In the genomic region with DNA sequence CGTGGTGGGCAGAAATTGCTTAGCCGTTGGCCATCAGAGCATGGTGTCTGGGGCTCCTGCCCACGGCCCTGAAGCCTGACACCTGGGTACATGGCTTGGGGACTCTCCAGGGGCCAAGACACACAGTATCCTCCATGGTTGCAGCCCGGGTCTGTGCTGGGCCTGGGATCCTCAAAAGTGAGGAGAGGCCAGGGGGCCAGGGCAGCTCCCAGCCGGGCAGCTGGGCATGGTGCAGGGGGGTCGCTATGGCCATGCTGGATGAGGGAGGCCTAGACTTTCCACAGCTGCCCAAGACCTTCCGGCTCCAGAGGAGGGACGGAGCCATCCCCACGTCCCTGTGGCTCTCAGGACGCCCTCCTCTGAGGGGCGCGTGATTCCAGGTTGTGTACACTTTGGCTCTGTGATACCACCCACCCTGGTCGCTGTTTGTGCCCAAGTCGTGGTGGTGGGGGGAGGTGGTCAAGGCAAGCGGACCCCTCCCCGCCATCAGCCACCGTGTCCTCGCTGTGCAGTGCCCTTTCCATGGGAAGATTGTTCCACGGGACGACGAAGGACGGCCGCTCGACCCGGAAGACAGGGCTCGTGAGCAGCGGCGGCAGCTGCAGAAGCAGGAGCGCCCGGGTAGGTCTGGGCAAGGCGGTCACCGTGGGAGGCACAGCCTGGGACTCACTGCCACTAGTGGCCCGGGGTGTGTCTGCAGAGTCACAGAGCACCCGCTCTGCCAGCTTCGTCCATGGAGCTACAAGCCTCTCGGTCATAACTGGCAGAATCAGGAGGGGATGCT, we compare ENCODE assay signal across 18 cellular contexts. TPM values are rescaled to one million over a fixed set of nuclear protein-coding genes. Genes with fewer than 3 reads are reported as not detected.
DNase-seq lines count a peak whose midpoint lies in the region; ATAC-seq and TF ChIP-seq lines count a peak whose summit lies in the region.
"Had no signal": no experiment of that assay in that cellular context is flagged by ENCODE, and none has a peak within 500 bp of the region (broad histone marks: within the 10 kb centered on the region; RNA-seq: fewer than 3 reads in every experiment).

No MANE protein-coding gene starts in this region.

- DNase-seq in natural killer cell treated with Interleukin-12 subunit alpha and Interleukin-12 subunit beta and Interleukin-15 and Interleukin-18, amount 100 ng/mL, for 72 hours (ENCODE audit: low spot score): peak; percentile 55
- DNase-seq in natural killer cell: no peak
- DNase-seq in glutamatergic neuron: peak; percentile 12
- DNase-seq in mucosa of descending colon: peak in 2 of 3 donors; percentile 17 to 44
- DNase-seq in aorta: peak; percentile 40 to 71
- DNase-seq in activated CD4-positive, alpha-beta T cell treated with anti-CD3 and anti-CD28 coated beads for 36 hours: no peak
- no peak for DNase-seq in globus pallidus (ENCODE audit: low spot score)
- no peak for DNase-seq in NCI-H1092 treated with DMSO at 0.1 percent for 48 hours (lab: John Stamatoyannopoulos, UW)
- DNase-seq: COR-L47, EL, NCI-H146, NCI-H2081 treated with DMSO at 0.1 percent for 48 hours, SHP77 had no signal

- no peak overlapping the region for H3K4me3 Mint-ChIP-seq in natural killer cell treated with Interleukin-12 subunit alpha and Interleukin-12 subunit beta and Interleukin-15 and Interleukin-18, amount 100 ng/mL, for 72 hours
- H3K4me3 Mint-ChIP-seq in natural killer cell (no peak overlapping the region), glutamatergic neuron (ENCODE audit: unreplicated experiment) (no peak overlapping the region)
- no peak overlapping the region for H3K4me3 Mint-ChIP-seq in activated CD4-positive, alpha-beta T cell treated with anti-CD3 and anti-CD28 coated beads for 36 hours

- no peaks in the 10 kb centered on the region for H3K9me3 Mint-ChIP-seq in natural killer cell treated with Interleukin-12 subunit alpha and Interleukin-12 subunit beta and Interleukin-15 and Interleukin-18, amount 100 ng/mL, for 72 hours
- no peaks in the 10 kb centered on the region for H3K9me3 Mint-ChIP-seq in natural killer cell
- peaks cover 5% of the 10 kb centered on the region for H3K9me3 Mint-ChIP-seq in glutamatergic neuron (ENCODE audit: unreplicated experiment)
- no peaks in the 10 kb centered on the region for H3K9me3 Mint-ChIP-seq in activated CD4-positive, alpha-beta T cell treated with anti-CD3 and anti-CD28 coated beads for 36 hours (ENCODE audit: low read depth)

- no peaks in the 10 kb centered on the region for H3K27me3 ChIP-seq in aorta (ENCODE audit: control insufficient read depth in 1 of 2, insufficient read depth in 2 of 2, low read length in 1 of 2)

- no peaks in the 10 kb centered on the region for H3K4me1 Mint-ChIP-seq in natural killer cell treated with Interleukin-12 subunit alpha and Interleukin-12 subunit beta and Interleukin-15 and Interleukin-18, amount 100 ng/mL, for 72 hours (ENCODE audit: low read depth in 2 of 2)
- H3K4me1 Mint-ChIP-seq in natural killer cell: no peaks in the 10 kb centered on the region
- peaks cover 11% of the 10 kb centered on the region for H3K4me1 Mint-ChIP-seq in glutamatergic neuron (ENCODE audit: low read depth, unreplicated experiment)
- no peaks in the 10 kb centered on the region for H3K4me1 Mint-ChIP-seq in activated CD4-positive, alpha-beta T cell treated with anti-CD3 and anti-CD28 coated beads for 36 hours

- no peak overlapping the region for H3K27ac Mint-ChIP-seq in natural killer cell treated with Interleukin-12 subunit alpha and Interleukin-12 subunit beta and Interleukin-15 and Interleukin-18, amount 100 ng/mL, for 72 hours
- H3K27ac Mint-ChIP-seq in natural killer cell (no peak overlapping the region), glutamatergic neuron (ENCODE audit: unreplicated experiment) (no peak overlapping the region)
- H3K27ac Mint-ChIP-seq in activated CD4-positive, alpha-beta T cell treated with anti-CD3 and anti-CD28 coated beads for 36 hours: no peak overlapping the region

- H3K4me3 ChIP-seq in mucosa of descending colon (no peak overlapping the region), aorta (ENCODE audit: low read length in 2 of 2) (no peak overlapping the region)

- no peaks in the 10 kb centered on the region for H3K36me3 Mint-ChIP-seq in natural killer cell treated with Interleukin-12 subunit alpha and Interleukin-12 subunit beta and Interleukin-15 and Interleukin-18, amount 100 ng/mL, for 72 hours
- H3K36me3 Mint-ChIP-seq in natural killer cell (no peaks in the 10 kb centered on the region), glutamatergic neuron (ENCODE audit: unreplicated experiment) (no peaks in the 10 kb centered on the region)
- peaks cover 3% of the 10 kb centered on the region for H3K36me3 Mint-ChIP-seq in activated CD4-positive, alpha-beta T cell treated with anti-CD3 and anti-CD28 coated beads for 36 hours (ENCODE audit: low read depth)

- WGBS in aorta, 2 donors: 89 to 90% methylated on average over 36 of the region's 36 CpGs

- H3K4me1 ChIP-seq in mucosa of descending colon (ENCODE audit: low read depth) (no peaks in the 10 kb centered on the region), aorta (ENCODE audit: control insufficient read depth in 1 of 2, insufficient read depth in 2 of 2, low read length in 2 of 2) (no peaks in the 10 kb centered on the region)

- ATAC-seq in natural killer cell treated with Interleukin-12 subunit alpha and Interleukin-12 subunit beta and Interleukin-15 and Interleukin-18, amount 100 ng/mL, for 72 hours: no peak
- ATAC-seq in natural killer cell: no peak
- ATAC-seq in mucosa of descending colon: no peak
- ATAC-seq in aorta (ENCODE audit: low FRiP score): no peak
- no peak for ATAC-seq in activated CD4-positive, alpha-beta T cell treated with anti-CD3 and anti-CD28 coated beads for 36 hours

- POLR2A ChIA-PET in activated CD4-positive, alpha-beta T cell treated with anti-CD3 and anti-CD28 coated beads for 36 hours (lab: Charles Lee): no interaction called here

- H3K27me3 Mint-ChIP-seq in natural killer cell treated with Interleukin-12 subunit alpha and Interleukin-12 subunit beta and Interleukin-15 and Interleukin-18, amount 100 ng/mL, for 72 hours: no peaks in the 10 kb centered on the region
- H3K27me3 Mint-ChIP-seq in natural killer cell (ENCODE audit: low read depth in 2 of 2) (no peaks in the 10 kb centered on the region), glutamatergic neuron (ENCODE audit: unreplicated experiment) (peaks cover 3% of the 10 kb centered on the region)
- no peaks in the 10 kb centered on the region for H3K27me3 Mint-ChIP-seq in activated CD4-positive, alpha-beta T cell treated with anti-CD3 and anti-CD28 coated beads for 36 hours

- no peak overlapping the region for H3K27ac ChIP-seq in aorta (ENCODE audit: low read depth in 1 of 2, low read length in 2 of 2)
- H3K27ac ChIP-seq: C4-2B, KMS-11 had no signal

- intact Hi-C loops in natural killer cell (cut with micrococcal nuclease) (no loop called here), mucosa of descending colon (cut with DNase I, micrococcal nuclease) (no loop called here), aorta (cut with DNase I) (no loop called here)
- intact Hi-C loops in activated CD4-positive, alpha-beta T cell treated with anti-CD3 and anti-CD28 coated beads for 36 hours (cut with DNase I, micrococcal nuclease): no loop called here

- no peak for TF ChIP-seq CTCF in natural killer cell (IDR thresholded peaks at IDR 0.05)
- no peak for TF ChIP-seq CTCF in glutamatergic neuron (IDR thresholded peaks at IDR 0.05; ENCODE audit: partially characterized antibody, unreplicated experiment)
- no peak for TF ChIP-seq CTCF in mucosa of descending colon (IDR thresholded peaks at IDR 0.05)

- CTCF ChIA-PET in activated CD4-positive, alpha-beta T cell treated with anti-CD3 and anti-CD28 coated beads for 36 hours (lab: Charles Lee): no interaction called here

- H3K9me3 ChIP-seq in mucosa of descending colon (no peaks in the 10 kb centered on the region), aorta (ENCODE audit: control insufficient read depth, low read length) (no peaks in the 10 kb centered on the region)

- H3K36me3 ChIP-seq in mucosa of descending colon (ENCODE audit: low read depth): no peaks in the 10 kb centered on the region
- peaks cover 0 to 3% of the 10 kb centered on the region in 2 donors for H3K36me3 ChIP-seq in aorta (ENCODE audit: control insufficient read depth in 1 of 2, insufficient read depth in 2 of 2, low read length in 1 of 2)

RNA-seq across cellular contexts. Expression of a gene that starts 25.7 kb away (rescaled TPM):
- not detected for total RNA-seq in natural killer cell treated with Interleukin-12 subunit alpha and Interleukin-12 subunit beta and Interleukin-15 and Interleukin-18, amount 100 ng/mL, for 72 hours
- not detected for total RNA-seq in natural killer cell
- total RNA-seq in glutamatergic neuron (ENCODE audit: unreplicated experiment): not detected
- total RNA-seq in mucosa of descending colon: not detected
- total RNA-seq in aorta: not detected
- polyA plus RNA-seq in aorta: not detected
- not detected for total RNA-seq in activated CD4-positive, alpha-beta T cell treated with anti-CD3 and anti-CD28 coated beads for 36 hours
- total RNA-seq: A673, H1, M059J had no signal
- polyA plus RNA-seq: H1 had no signal

RNA-seq across cellular contexts. Expression of a gene that starts 33.6 kb away (rescaled TPM):
- total RNA-seq in natural killer cell treated with Interleukin-12 subunit alpha and Interleukin-12 subunit beta and Interleukin-15 and Interleukin-18, amount 100 ng/mL, for 72 hours: 10 to 100 TPM; 19.6 to 25.1 TPM
- 10 to 100 TPM; 48.0 to 59.4 (median 56.4) TPM for total RNA-seq in natural killer cell
- 33.9 TPM for total RNA-seq in glutamatergic neuron (ENCODE audit: unreplicated experiment)
- 10 to 100 TPM; 31.7 to 39.9 (median 36.8) TPM for total RNA-seq in mucosa of descending colon
- total RNA-seq in aorta: 10 to 100 TPM; 19.9 to 33.5 TPM
- polyA plus RNA-seq in aorta: 10 to 100 TPM in 1 of 2 donors, 1 to 10 TPM in 1; 2.3 to 12.7 TPM
- total RNA-seq in activated CD4-positive, alpha-beta T cell treated with anti-CD3 and anti-CD28 coated beads for 36 hours: 10 to 100 TPM; 14.8 to 18.1 TPM

Comparison
In these comparisons a context has a peak if more than half of its experiments do, and no peak if none do; other contexts are left out.
1. DNase-seq: peak in natural killer cell treated with Interleukin-12 subunit alpha and Interleukin-12 subunit beta and Interleukin-15 and Interleukin-18, amount 100 ng/mL, for 72 hours (single experiment), glutamatergic neuron (single experiment), mucosa of descending colon (2 of 3) and aorta (2 of 2); none in natural killer cell (single experiment), activated CD4-positive, alpha-beta T cell treated with anti-CD3 and anti-CD28 coated beads for 36 hours (single experiment), globus pallidus (single experiment) and NCI-H1092 treated with DMSO at 0.1 percent for 48 hours (single experiment).